In genomic region chr19:14459703-14460102, GRCh38 we compare ENCODE assay signal across 24 cellular contexts. TPM values are rescaled to one million over a fixed set of nuclear protein-coding genes. Genes with fewer than 3 reads are reported as not detected.
DNase-seq lines count a peak whose midpoint lies in the region; ATAC-seq and TF ChIP-seq lines count a peak whose summit lies in the region.
"Had no signal": no experiment of that assay in that cellular context is flagged by ENCODE, and none has a peak within 500 bp of the region (broad histone marks: within the 10 kb centered on the region; RNA-seq: fewer than 3 reads in every experiment).

No MANE protein-coding gene starts in this region.

- no peak for TF ChIP-seq POLR2A in prostate gland (IDR thresholded peaks at IDR 0.05)

- H3K27me3 Mint-ChIP-seq in naive B cell, result no peaks in the 10 kb centered on the region
- H3K27me3 Mint-ChIP-seq: IgD-negative memory B cell, memory B cell, progenitor cell of endocrine pancreas had no signal

- peak overlapping the region in 2 of 6 donors; percentile 13 to 69 for H3K27ac Mint-ChIP-seq in naive B cell
- H3K27ac Mint-ChIP-seq: memory B cell, nephron progenitor cell, progenitor cell of endocrine pancreas had no signal

- intact Hi-C loops in prostate gland (cut with DNase I), result no loop called here

- peaks cover 0 to 19% of the 10 kb centered on the region in 2 donors for H3K36me3 Mint-ChIP-seq in naive B cell

- no peaks in the 10 kb centered on the region for H3K4me1 ChIP-seq in prostate gland (replicated peaks)

- 81% methylated on average over 5 of the region's 5 CpGs for WGBS in prostate gland

- ATAC-seq in naive B cell (ENCODE audit: low read depth in 2 of 2), result peak; percentile 27 to 35
- no peak for ATAC-seq in GM21423 (IDR thresholded peaks at IDR 0.05; ENCODE audit: unreplicated experiment)
- ATAC-seq: foreskin keratinocyte had no signal

- H3K4me3 Mint-ChIP-seq in naive B cell, result no peak overlapping the region
- H3K4me3 Mint-ChIP-seq: IgD-negative memory B cell, memory B cell, nephron progenitor cell had no signal

- no peaks in the 10 kb centered on the region for H3K27me3 ChIP-seq in prostate gland (replicated peaks; ENCODE audit: insufficient read depth)

- no peaks in the 10 kb centered on the region for H3K9me3 ChIP-seq in prostate gland

- H3K9me3 Mint-ChIP-seq in naive B cell, result no peaks in the 10 kb centered on the region
- H3K9me3 Mint-ChIP-seq: IgD-negative memory B cell, memory B cell, nephron progenitor cell had no signal

- H3K4me1 Mint-ChIP-seq in naive B cell, result peaks cover 0 to 5% (median 0%) of the 10 kb centered on the region in 3 donors
- H3K4me1 Mint-ChIP-seq: IgD-negative memory B cell, nephron progenitor cell had no signal

- H3K4me3 ChIP-seq in prostate gland, result no peak overlapping the region

- H3K27ac ChIP-seq in prostate gland, result no peak overlapping the region
- H3K27ac ChIP-seq: 22Rv1, foreskin keratinocyte had no signal

- peak; percentile 70 for DNase-seq in NK-92 treated with Interleukin-12 subunit alpha and Interleukin-12 subunit beta, amount 100 ng/mL, for 24 hours (lab: John Stamatoyannopoulos, UW)
- DNase-seq in NK-92 (lab: John Stamatoyannopoulos, UW; ENCODE audit: unreplicated experiment), result no peak
- DNase-seq in stimulated activated CD8-positive, alpha-beta memory T cell treated with anti-CD3 and anti-CD28 coated beads, Interleukin-12 subunit alpha, Interleukin-12 subunit beta, amount 100 ng/mL, for 4 hours (ENCODE audit: low read depth), result peak; percentile 27
- no peak for DNase-seq in stimulated activated CD8-positive, alpha-beta memory T cell treated with anti-CD3 and anti-CD28 coated beads, Interleukin-4, amount 100 ng/mL, for 48 hours
- no peak for DNase-seq in naive B cell
- no peak for DNase-seq in LoVo (ENCODE audit: low spot score)
- no peak for DNase-seq in prostate gland (ENCODE audit: low spot score)
- DNase-seq: activated CD4-positive, alpha-beta T cell treated with anti-CD3 and anti-CD28 coated beads, Interleukin-2, amount 50 U/mL, for 48 hours; aorta; cerebellar nuclear complex; COR-L47; EL; foreskin keratinocyte; kidney; NCI-H1436; NCI-H526; nephron progenitor cell; small intestine had no signal

- H3K36me3 ChIP-seq in prostate gland, result peaks cover 10 to 19% of the 10 kb centered on the region in 2 donors

- TF ChIP-seq CTCF in prostate gland (IDR thresholded peaks at IDR 0.05), result no peak

RNA-seq across cellular contexts. Expression of gene PTGER1, which starts 15.5 kb away (rescaled TPM):
- not detected for polyA plus RNA-seq in naive B cell (ENCODE audit: low read depth in 6 of 6)
- 1 to 10 TPM in 1 of 2 donors, not detected in 1; 1.0 TPM for total RNA-seq in prostate gland
- total RNA-seq: foreskin keratinocyte, H4 had no signal
- polyA plus RNA-seq: aorta, foreskin keratinocyte, IgD-negative memory B cell had no signal

RNA-seq across cellular contexts. Expression of gene PKN1, which starts 26.6 kb away (rescaled TPM):
- 10 to 100 TPM; 37.1 to 67.9 (median 48.0) TPM for polyA plus RNA-seq in naive B cell (ENCODE audit: low read depth in 6 of 6)
- total RNA-seq in prostate gland, result 100 to 1,000 TPM in 1 of 2 donors, 10 to 100 TPM in 1; 54.3 to 255 TPM

RNA-seq across cellular contexts. Expression of gene GIPC1, which starts 36.2 kb away (rescaled TPM):
- 10 to 100 TPM in 1 of 6 donors, 1 to 10 TPM in 5; 6.9 to 10.3 (median 7.5) TPM for polyA plus RNA-seq in naive B cell (ENCODE audit: low read depth in 6 of 6)
- total RNA-seq in prostate gland, result 100 to 1,000 TPM in 1 of 2 donors, 10 to 100 TPM in 1; 71.8 to 101 TPM

RNA-seq across cellular contexts. Expression of gene DDX39A, which starts 40.6 kb away (rescaled TPM):
- 100 to 1,000 TPM; 110 to 169 (median 132) TPM for polyA plus RNA-seq in naive B cell (ENCODE audit: low read depth in 6 of 6)
- total RNA-seq in prostate gland, result 100 to 1,000 TPM in 1 of 2 donors, 10 to 100 TPM in 1; 64.9 to 121 TPM

RNA-seq across cellular contexts. Expression of gene DNAJB1, which starts 58.5 kb away (rescaled TPM):
- polyA plus RNA-seq in naive B cell (ENCODE audit: low read depth in 6 of 6), result 100 to 1,000 TPM in 2 of 6 donors, 10 to 100 TPM in 4; 73.1 to 113 (median 75.9) TPM
- total RNA-seq in prostate gland, result 100 to 1,000 TPM in 1 of 2 donors, 10 to 100 TPM in 1; 91.6 to 108 TPM

Comparison
In these comparisons a context has a peak if more than half of its experiments do, and no peak if none do; other contexts are left out.
1. DNase-seq: peak in NK-92 treated with Interleukin-12 subunit alpha and Interleukin-12 subunit beta, amount 100 ng/mL, for 24 hours (single experiment) and stimulated activated CD8-positive, alpha-beta memory T cell treated with anti-CD3 and anti-CD28 coated beads, Interleukin-12 subunit alpha, Interleukin-12 subunit beta, amount 100 ng/mL, for 4 hours (single experiment); none in NK-92 (single experiment), stimulated activated CD8-positive, alpha-beta memory T cell treated with anti-CD3 and anti-CD28 coated beads, Interleukin-4, amount 100 ng/mL, for 48 hours (single experiment), naive B cell (single experiment), LoVo (single experiment) and prostate gland (single experiment).